Comparison of ENCODE assay signal across 12 cellular contexts in the genomic region with DNA sequence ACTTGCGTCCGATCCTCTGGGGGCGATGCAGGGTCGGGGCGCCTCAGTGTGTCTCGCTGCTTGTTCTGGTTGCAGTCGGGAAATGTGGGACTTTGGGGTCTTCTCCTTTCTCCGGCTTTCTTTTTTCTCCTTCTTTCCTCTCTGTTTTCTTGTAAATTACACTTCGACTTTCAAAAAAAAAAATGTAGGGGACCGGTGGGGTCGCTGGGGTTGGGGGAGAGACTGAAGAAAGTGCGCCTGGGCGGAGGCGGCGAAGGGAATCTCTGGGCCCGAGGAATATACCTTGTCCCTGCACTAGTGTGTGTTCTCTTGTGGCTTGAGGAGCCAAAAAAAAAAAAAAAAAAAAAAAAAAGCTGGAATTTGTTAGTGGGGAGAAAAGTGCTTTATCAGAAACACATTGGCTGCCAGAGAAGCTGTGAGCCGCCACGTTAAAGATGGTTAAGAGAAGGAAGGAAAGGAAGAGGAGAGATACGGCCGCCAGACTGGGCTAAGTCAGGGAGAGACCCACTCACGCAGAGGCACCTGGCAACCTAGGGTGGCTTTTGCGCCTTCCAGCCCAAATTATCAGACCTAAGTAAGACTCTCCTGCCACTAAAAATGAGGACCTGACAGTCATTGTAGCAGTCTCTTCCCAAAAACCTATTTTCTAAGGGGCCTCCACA. TPM values are rescaled to one million over a fixed set of nuclear protein-coding genes. Genes with fewer than 3 reads are reported as not detected.
DNase-seq lines count a peak whose midpoint lies in the region; ATAC-seq and TF ChIP-seq lines count a peak whose summit lies in the region.
"Had no signal": no experiment of that assay in that cellular context is flagged by ENCODE, and none has a peak within 500 bp of the region (broad histone marks: within the 10 kb centered on the region; RNA-seq: fewer than 3 reads in every experiment).

No MANE protein-coding gene starts in this region.

- peaks cover 6 to 19% of the 10 kb centered on the region in 2 donors for H3K27me3 Mint-ChIP-seq in CD4-positive, alpha-beta memory T cell
- peaks cover 47 to 56% of the 10 kb centered on the region in 2 donors for H3K27me3 Mint-ChIP-seq in natural killer cell (ENCODE audit: low read depth in 2 of 2)

- H3K36me3 Mint-ChIP-seq in CD4-positive, alpha-beta memory T cell, result no peaks in the 10 kb centered on the region
- H3K36me3 Mint-ChIP-seq in natural killer cell, result peaks cover 5% of the 10 kb centered on the region

- DNase-seq in CD4-positive, alpha-beta memory T cell, result no peak
- DNase-seq in effector memory CD4-positive, alpha-beta T cell, result no peak
- DNase-seq in natural killer cell (no peak), Peyer's patch (no peak)
- DNase-seq: midbrain; NCI-H1417; stimulated activated CD4-positive, alpha-beta T cell treated with anti-CD3 and anti-CD28 coated beads, Interleukin-12 subunit alpha, Interleukin-12 subunit beta, amount 100 ng/mL, for 4 hours; stimulated activated naive CD4-positive, alpha-beta T cell treated with Interleukin-2 at 50 U/mL for 16 hours had no signal

- peak overlapping the region; percentile 15 to 91 (median 86) for H3K4me3 Mint-ChIP-seq in CD4-positive, alpha-beta memory T cell
- H3K4me3 Mint-ChIP-seq in natural killer cell, result peak overlapping the region; percentile 86

- H3K27ac ChIP-seq in CD4-positive, alpha-beta memory T cell (ENCODE audit: low read depth, low read length), result no peak overlapping the region
- H3K27ac ChIP-seq in HUES48 (ENCODE audit: low read depth, low read length), result no peak overlapping the region
- H3K27ac ChIP-seq in effector memory CD4-positive, alpha-beta T cell (ENCODE audit: insufficient read depth, low read length, poor library complexity, severe bottlenecking), result no peak overlapping the region
- no peak overlapping the region for H3K27ac ChIP-seq in Peyer's patch
- H3K27ac ChIP-seq in gastroesophageal sphincter, result no peak overlapping the region

- H3K4me3 ChIP-seq in CD4-positive, alpha-beta memory T cell (ENCODE audit: low read length in 2 of 2), result peak overlapping the region in 1 of 2 donors; percentile 51
- peak overlapping the region; percentile 59 for H3K4me3 ChIP-seq in HUES48 (ENCODE audit: low read depth, low read length)
- H3K4me3 ChIP-seq in effector memory CD4-positive, alpha-beta T cell (ENCODE audit: insufficient read depth, low read depth, low read length, poor library complexity, severe bottlenecking), result peak overlapping the region; percentile 65
- H3K4me3 ChIP-seq in Peyer's patch, result peak overlapping the region in 2 of 4 donors; percentile 6 to 46
- H3K4me3 ChIP-seq in gastroesophageal sphincter, result peak overlapping the region in 1 of 2 donors; percentile 22

- peaks cover 35 to 67% (median 48%) of the 10 kb centered on the region in 4 donors for H3K4me1 Mint-ChIP-seq in CD4-positive, alpha-beta memory T cell
- H3K4me1 Mint-ChIP-seq in natural killer cell, result peaks cover 26 to 33% of the 10 kb centered on the region in 2 donors

- no peak for TF ChIP-seq CTCF in natural killer cell (IDR thresholded peaks at IDR 0.05)
- no peak for TF ChIP-seq CTCF in Peyer's patch (IDR thresholded peaks at IDR 0.05)
- TF ChIP-seq CTCF in gastroesophageal sphincter (IDR thresholded peaks at IDR 0.05), result no peak

- WGBS in gastroesophageal sphincter (ENCODE audit: low coverage in 1 of 2), 2 donors, result 21 to 27% methylated on average over 11 to 16 of the region's 22 CpGs

- H3K9ac ChIP-seq in HUES48 (ENCODE audit: low read depth, low read length), result no peak overlapping the region

- peak overlapping the region in 3 of 7 donors; percentile 10 to 70 (median 17) for H3K27ac Mint-ChIP-seq in CD4-positive, alpha-beta memory T cell
- H3K27ac Mint-ChIP-seq in natural killer cell, result peak overlapping the region in 1 of 2 donors; percentile 69

- POLR2A ChIA-PET in CD4-positive, alpha-beta memory T cell (lab: Charles Lee; ENCODE audit: partially characterized antibody), result interaction anchor here (0.5 to 2.0 kb wide), 15 partner anchors 8 to 963 kb away, joined by 3 to 17 read pairs (median 4); no protein-coding TSS in a partner anchor

- intact Hi-C loops in CD4-positive, alpha-beta memory T cell (cut with micrococcal nuclease), result no loop called here
- intact Hi-C loops in natural killer cell (cut with micrococcal nuclease), result no loop called here

- H3K4me1 ChIP-seq in CD4-positive, alpha-beta memory T cell (ENCODE audit: insufficient read depth, low read length), result peaks cover 50% of the 10 kb centered on the region
- H3K4me1 ChIP-seq in HUES48 (ENCODE audit: control insufficient read depth, insufficient read depth, low read length) (peaks cover 32% of the 10 kb centered on the region), Peyer's patch (peaks cover 0 to 34% (median 12%) of the 10 kb centered on the region in 4 donors), gastroesophageal sphincter (peaks cover 0 to 59% (median 28%) of the 10 kb centered on the region in 3 donors)
- peaks cover 33% of the 10 kb centered on the region for H3K4me1 ChIP-seq in effector memory CD4-positive, alpha-beta T cell (ENCODE audit: control insufficient read depth, insufficient read depth, low read length, poor library complexity, severe bottlenecking)

- TF ChIP-seq EP300 in gastroesophageal sphincter (IDR thresholded peaks at IDR 0.05), result no peak

- CTCF ChIA-PET in CD4-positive, alpha-beta memory T cell (lab: Charles Lee; ENCODE audit: partially characterized antibody), result interaction anchor here (0.6 to 1.9 kb wide), 12 partner anchors 40 to 702 kb away, joined by 3 to 8 read pairs (median 3); no protein-coding TSS in a partner anchor

- no peaks in the 10 kb centered on the region for H3K9me3 ChIP-seq in CD4-positive, alpha-beta memory T cell (ENCODE audit: control insufficient read depth in 1 of 2, low read length in 2 of 2)
- H3K9me3 ChIP-seq in HUES48 (ENCODE audit: control insufficient read depth, insufficient read depth, low read length), result no peaks in the 10 kb centered on the region
- H3K9me3 ChIP-seq in effector memory CD4-positive, alpha-beta T cell (ENCODE audit: control insufficient read depth, low read length), result no peaks in the 10 kb centered on the region
- H3K9me3 ChIP-seq in Peyer's patch, result no peaks in the 10 kb centered on the region
- no peaks in the 10 kb centered on the region for H3K9me3 ChIP-seq in gastroesophageal sphincter

- no peaks in the 10 kb centered on the region for H3K9me3 Mint-ChIP-seq in CD4-positive, alpha-beta memory T cell
- H3K9me3 Mint-ChIP-seq in natural killer cell, result no peaks in the 10 kb centered on the region

- peaks cover 16% of the 10 kb centered on the region for H3K27me3 ChIP-seq in CD4-positive, alpha-beta memory T cell (ENCODE audit: insufficient read depth, low read length)
- H3K27me3 ChIP-seq in HUES48 (ENCODE audit: control insufficient read depth, insufficient read depth, low read length) (peaks cover 100% of the 10 kb centered on the region), Peyer's patch (peaks cover 0 to 19% of the 10 kb centered on the region in 2 donors), gastroesophageal sphincter (peaks cover 81% of the 10 kb centered on the region)
- H3K27me3 ChIP-seq in effector memory CD4-positive, alpha-beta T cell (replicated peaks; ENCODE audit: control insufficient read depth, insufficient read depth, low read length, poor library complexity, severe bottlenecking), result peaks cover 12% of the 10 kb centered on the region

- ATAC-seq in natural killer cell (peak in 2 of 3 donors; percentile 24 to 27), GM21515 (IDR thresholded peaks at IDR 0.05; ENCODE audit: unreplicated experiment) (no peak), GM19455 (IDR thresholded peaks at IDR 0.05; ENCODE audit: unreplicated experiment) (no peak), gastroesophageal sphincter (no peak)

- H3K36me3 ChIP-seq in CD4-positive, alpha-beta memory T cell (ENCODE audit: insufficient read depth, low read length), result no peaks in the 10 kb centered on the region
- H3K36me3 ChIP-seq in HUES48 (ENCODE audit: control insufficient read depth, insufficient read depth, low read length) (no peaks in the 10 kb centered on the region), Peyer's patch (no peaks in the 10 kb centered on the region), gastroesophageal sphincter (no peaks in the 10 kb centered on the region)
- H3K36me3 ChIP-seq in effector memory CD4-positive, alpha-beta T cell (ENCODE audit: control insufficient read depth, insufficient read depth, low read length), result no peaks in the 10 kb centered on the region

- TF ChIP-seq POLR2A in Peyer's patch (IDR thresholded peaks at IDR 0.05) (no peak), gastroesophageal sphincter (IDR thresholded peaks at IDR 0.05) (no peak)

RNA-seq across cellular contexts. Expression of a gene that starts 8.4 kb away (rescaled TPM):
- total RNA-seq in CD4-positive, alpha-beta memory T cell, result 100 to 1,000 TPM; 112 to 122 TPM
- 10 to 100 TPM; 54.6 to 93.1 TPM for polyA plus RNA-seq in CD4-positive, alpha-beta memory T cell
- total RNA-seq in natural killer cell, result 100 to 1,000 TPM; 123 to 157 (median 148) TPM
- 10 to 100 TPM in 3 of 4 donors, 1 to 10 TPM in 1; 7.7 to 66.8 (median 15.3) TPM for total RNA-seq in Peyer's patch
- total RNA-seq in gastroesophageal sphincter, result 10 to 100 TPM; 13.8 to 21.6 (median 17.9) TPM

Comparison
In these comparisons a context has a peak if more than half of its experiments do, and no peak if none do; other contexts are left out.
1. ATAC-seq: peak in natural killer cell (2 of 3); none in GM21515 (single experiment), GM19455 (single experiment) and gastroesophageal sphincter (single experiment).